1 cellular context compared by ENCODE assay signal in the genomic region with DNA sequence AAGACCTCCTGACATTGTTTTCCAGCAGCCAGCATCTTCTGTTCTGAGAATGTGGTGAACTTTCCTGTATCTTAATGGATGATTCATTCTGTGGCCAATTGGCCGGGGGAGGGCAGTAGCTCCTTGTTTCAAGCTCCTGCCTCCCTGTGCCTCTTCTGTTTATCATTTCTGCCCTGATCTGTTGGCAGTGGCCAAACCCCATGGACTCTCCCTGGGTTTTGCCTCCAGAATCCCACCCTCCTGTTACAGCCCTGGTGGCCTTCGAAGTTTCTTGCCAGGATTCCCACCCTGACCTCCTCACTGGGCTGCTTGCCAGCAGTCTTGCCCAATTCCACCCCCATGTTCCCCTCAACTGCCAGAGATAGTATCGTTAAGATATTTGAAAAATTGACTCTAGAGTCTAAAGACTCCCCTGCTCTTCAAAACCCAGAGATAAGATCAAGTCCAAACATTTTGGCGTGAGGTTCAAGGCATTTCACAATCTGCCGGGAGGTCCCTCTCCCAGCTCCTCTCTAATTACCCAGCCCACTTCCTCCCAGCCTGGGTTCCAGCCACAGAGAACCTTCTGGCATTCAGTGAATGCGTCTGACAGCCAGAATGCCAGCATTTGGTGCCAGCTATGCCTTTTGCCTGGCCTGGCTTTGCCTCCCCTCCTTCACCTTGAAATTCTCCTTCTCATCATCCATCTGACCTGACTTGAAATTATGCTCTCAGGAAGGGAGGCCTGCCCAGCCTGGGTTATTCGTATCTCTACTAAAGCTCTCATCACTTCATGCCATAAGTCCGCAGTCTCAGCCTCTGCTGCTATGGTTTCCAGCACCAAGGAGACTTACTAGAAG.
TF ChIP-seq lines count a peak whose summit lies in the region.

No MANE protein-coding gene starts in this region.

TF ChIP-seq in K562, 482 proteins besides CTCF, POLR2A, EP300 and RAD21 (continued from another document and continues in another):
- TF ChIP-seq ZEB2 (IDR thresholded peaks at IDR 0.05) = no peak
- TF ChIP-seq ZNF3 (CRISPR knock-in tag; IDR thresholded peaks at IDR 0.05) = no peak
- TF ChIP-seq ZNF175 (CRISPR knock-in tag; IDR thresholded peaks at IDR 0.05; ENCODE audit: low read depth) = no peak
- no peak for TF ChIP-seq NFRKB (IDR thresholded peaks at IDR 0.05; ENCODE audit: low read depth)
- TF ChIP-seq HNRNPH1 (optimal IDR thresholded peaks at IDR 0.05; ENCODE audit: low read depth, low read length) = no peak
- TF ChIP-seq, protein P1, sequence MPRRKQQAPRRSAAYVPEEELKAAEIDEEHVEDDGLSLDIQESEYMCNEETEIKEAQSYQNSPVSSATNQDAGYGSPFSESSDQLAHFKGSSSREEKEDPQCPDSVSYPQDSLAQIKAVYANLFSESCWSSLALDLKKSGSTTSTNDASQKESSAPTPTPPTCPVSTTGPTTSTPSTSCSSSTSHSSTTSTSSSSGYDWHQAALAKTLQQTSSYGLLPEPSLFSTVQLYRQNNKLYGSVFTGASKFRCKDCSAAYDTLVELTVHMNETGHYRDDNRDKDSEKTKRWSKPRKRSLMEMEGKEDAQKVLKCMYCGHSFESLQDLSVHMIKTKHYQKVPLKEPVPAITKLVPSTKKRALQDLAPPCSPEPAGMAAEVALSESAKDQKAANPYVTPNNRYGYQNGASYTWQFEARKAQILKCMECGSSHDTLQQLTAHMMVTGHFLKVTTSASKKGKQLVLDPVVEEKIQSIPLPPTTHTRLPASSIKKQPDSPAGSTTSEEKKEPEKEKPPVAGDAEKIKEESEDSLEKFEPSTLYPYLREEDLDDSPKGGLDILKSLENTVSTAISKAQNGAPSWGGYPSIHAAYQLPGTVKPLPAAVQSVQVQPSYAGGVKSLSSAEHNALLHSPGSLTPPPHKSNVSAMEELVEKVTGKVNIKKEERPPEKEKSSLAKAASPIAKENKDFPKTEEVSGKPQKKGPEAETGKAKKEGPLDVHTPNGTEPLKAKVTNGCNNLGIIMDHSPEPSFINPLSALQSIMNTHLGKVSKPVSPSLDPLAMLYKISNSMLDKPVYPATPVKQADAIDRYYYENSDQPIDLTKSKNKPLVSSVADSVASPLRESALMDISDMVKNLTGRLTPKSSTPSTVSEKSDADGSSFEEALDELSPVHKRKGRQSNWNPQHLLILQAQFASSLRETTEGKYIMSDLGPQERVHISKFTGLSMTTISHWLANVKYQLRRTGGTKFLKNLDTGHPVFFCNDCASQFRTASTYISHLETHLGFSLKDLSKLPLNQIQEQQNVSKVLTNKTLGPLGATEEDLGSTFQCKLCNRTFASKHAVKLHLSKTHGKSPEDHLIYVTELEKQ (CRISPR knock-in tag; IDR thresholded peaks at IDR 0.05) = no peak
- TF ChIP-seq ZNF561 (CRISPR knock-in tag; conservative IDR thresholded peaks at IDR 0.05) = no peak
- TF ChIP-seq CEBPB (tag; IDR thresholded peaks at IDR 0.05) = peak; percentile 87
- no peak for TF ChIP-seq EZH2 (IDR thresholded peaks at IDR 0.05; ENCODE audit: borderline replicate concordance, low read depth, low read length)
- TF ChIP-seq ASH1L (IDR thresholded peaks at IDR 0.05; ENCODE audit: borderline replicate concordance, low read depth, partially characterized antibody) = no peak
- no peak for TF ChIP-seq TARDBP (IDR thresholded peaks at IDR 0.05)
- no peak for TF ChIP-seq ZNF695 (CRISPR knock-in tag; IDR thresholded peaks at IDR 0.05)
- TF ChIP-seq, protein P2, sequence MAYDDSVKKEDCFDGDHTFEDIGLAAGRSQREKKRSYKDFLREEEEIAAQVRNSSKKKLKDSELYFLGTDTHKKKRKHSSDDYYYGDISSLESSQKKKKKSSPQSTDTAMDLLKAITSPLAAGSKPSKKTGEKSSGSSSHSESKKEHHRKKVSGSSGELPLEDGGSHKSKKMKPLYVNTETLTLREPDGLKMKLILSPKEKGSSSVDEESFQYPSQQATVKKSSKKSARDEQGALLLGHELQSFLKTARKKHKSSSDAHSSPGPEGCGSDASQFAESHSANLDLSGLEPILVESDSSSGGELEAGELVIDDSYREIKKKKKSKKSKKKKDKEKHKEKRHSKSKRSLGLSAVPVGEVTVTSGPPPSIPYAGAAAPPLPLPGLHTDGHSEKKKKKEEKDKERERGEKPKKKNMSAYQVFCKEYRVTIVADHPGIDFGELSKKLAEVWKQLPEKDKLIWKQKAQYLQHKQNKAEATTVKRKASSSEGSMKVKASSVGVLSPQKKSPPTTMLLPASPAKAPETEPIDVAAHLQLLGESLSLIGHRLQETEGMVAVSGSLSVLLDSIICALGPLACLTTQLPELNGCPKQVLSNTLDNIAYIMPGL (CRISPR knock-in tag; IDR thresholded peaks at IDR 0.05) = no peak
- TF ChIP-seq BCL6 (CRISPR knock-in tag; IDR thresholded peaks at IDR 0.05) = no peak
- TF ChIP-seq MYC (IDR thresholded peaks at IDR 0.05; ENCODE audit: low read depth, low read length) = no peak
- no peak for TF ChIP-seq MYC (CRISPR knock-in tag; IDR thresholded peaks at IDR 0.05; ENCODE audit: borderline replicate concordance, low read depth)
- no peak for TF ChIP-seq ETV1 (tag; conservative IDR thresholded peaks at IDR 0.05; ENCODE audit: low read depth)
- TF ChIP-seq KAT8 (IDR thresholded peaks at IDR 0.05; ENCODE audit: low read depth) = no peak
- 0 out of 2 replicates have a peak, but pooled peaks have one; percentile 11 for TF ChIP-seq FOXM1 (IDR thresholded peaks at IDR 0.05; ENCODE audit: low read depth)
- TF ChIP-seq FOXM1 (CRISPR knock-in tag; IDR thresholded peaks at IDR 0.05; ENCODE audit: low read depth) = no peak
- no peak for TF ChIP-seq ZNF408 (CRISPR knock-in tag; IDR thresholded peaks at IDR 0.05; ENCODE audit: low read depth)
- no peak for TF ChIP-seq TCFL5 (CRISPR knock-in tag; conservative IDR thresholded peaks at IDR 0.05)
- TF ChIP-seq, protein P3, sequence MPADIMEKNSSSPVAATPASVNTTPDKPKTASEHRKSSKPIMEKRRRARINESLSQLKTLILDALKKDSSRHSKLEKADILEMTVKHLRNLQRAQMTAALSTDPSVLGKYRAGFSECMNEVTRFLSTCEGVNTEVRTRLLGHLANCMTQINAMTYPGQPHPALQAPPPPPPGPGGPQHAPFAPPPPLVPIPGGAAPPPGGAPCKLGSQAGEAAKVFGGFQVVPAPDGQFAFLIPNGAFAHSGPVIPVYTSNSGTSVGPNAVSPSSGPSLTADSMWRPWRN (IDR thresholded peaks at IDR 0.05; ENCODE audit: low read depth) = peak; percentile 51
- no peak for TF ChIP-seq ZNF212 (CRISPR knock-in tag; IDR thresholded peaks at IDR 0.05)
- no peak for TF ChIP-seq GATA2 (CRISPR knock-in tag; IDR thresholded peaks at IDR 0.05)
- TF ChIP-seq RFX5 (IDR thresholded peaks at IDR 0.05; ENCODE audit: low read depth, low read length) = no peak
- no peak for TF ChIP-seq PHB2 (IDR thresholded peaks at IDR 0.05; ENCODE audit: low read depth)
- no peak for TF ChIP-seq CREB1 (IDR thresholded peaks at IDR 0.05)
- TF ChIP-seq CREB1 (CRISPR knock-in tag; IDR thresholded peaks at IDR 0.05) = no peak
- TF ChIP-seq ZC3H4 (CRISPR knock-in tag; IDR thresholded peaks at IDR 0.05; ENCODE audit: borderline replicate concordance) = no peak
- 0 out of 4 replicates have a peak, but pooled peaks of 1 of the 2 experiments have one; percentile 30 for TF ChIP-seq TRIM24 (IDR thresholded peaks at IDR 0.05)
- TF ChIP-seq GABPB2 (CRISPR knock-in tag; conservative IDR thresholded peaks at IDR 0.05) = no peak
- 0 out of 2 replicates have a peak, but pooled peaks have one; percentile 28 for TF ChIP-seq EHMT2 (IDR thresholded peaks at IDR 0.05)
- TF ChIP-seq GTF2F1 (IDR thresholded peaks at IDR 0.05; ENCODE audit: low read depth, low read length) = no peak
- no peak for TF ChIP-seq SNIP1 (IDR thresholded peaks at IDR 0.05; ENCODE audit: low read depth)
- no peak for TF ChIP-seq NBN (IDR thresholded peaks at IDR 0.05; ENCODE audit: low read depth)
- TF ChIP-seq, protein P4, sequence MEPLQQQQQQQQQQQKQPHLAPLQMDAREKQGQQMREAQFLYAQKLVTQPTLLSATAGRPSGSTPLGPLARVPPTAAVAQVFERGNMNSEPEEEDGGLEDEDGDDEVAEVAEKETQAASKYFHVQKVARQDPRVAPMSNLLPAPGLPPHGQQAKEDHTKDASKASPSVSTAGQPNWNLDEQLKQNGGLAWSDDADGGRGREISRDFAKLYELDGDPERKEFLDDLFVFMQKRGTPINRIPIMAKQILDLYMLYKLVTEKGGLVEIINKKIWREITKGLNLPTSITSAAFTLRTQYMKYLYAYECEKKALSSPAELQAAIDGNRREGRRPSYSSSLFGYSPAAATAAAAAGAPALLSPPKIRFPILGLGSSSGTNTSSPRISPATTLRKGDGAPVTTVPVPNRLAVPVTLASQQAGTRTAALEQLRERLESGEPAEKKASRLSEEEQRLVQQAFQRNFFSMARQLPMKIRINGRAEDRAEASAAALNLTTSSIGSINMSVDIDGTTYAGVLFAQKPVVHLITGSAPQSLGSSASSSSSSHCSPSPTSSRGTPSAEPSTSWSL (CRISPR knock-in tag; IDR thresholded peaks at IDR 0.05; ENCODE audit: borderline replicate concordance) = no peak
- TF ChIP-seq CEBPG (CRISPR knock-in tag; IDR thresholded peaks at IDR 0.05) = peak; percentile 44; the same call in 1 of the 2 replicates
- peak; percentile 87 to 88 for TF ChIP-seq CEBPG (tag; conservative IDR thresholded peaks at IDR 0.05 in 1 of 2, IDR thresholded peaks at IDR 0.05 in 1 of 2)
- TF ChIP-seq HMG20A (CRISPR knock-in tag; conservative IDR thresholded peaks at IDR 0.05) = no peak
- no peak for TF ChIP-seq ZNF699 (CRISPR knock-in tag; IDR thresholded peaks at IDR 0.05; ENCODE audit: insufficient replicate concordance)
- TF ChIP-seq, protein P5, sequence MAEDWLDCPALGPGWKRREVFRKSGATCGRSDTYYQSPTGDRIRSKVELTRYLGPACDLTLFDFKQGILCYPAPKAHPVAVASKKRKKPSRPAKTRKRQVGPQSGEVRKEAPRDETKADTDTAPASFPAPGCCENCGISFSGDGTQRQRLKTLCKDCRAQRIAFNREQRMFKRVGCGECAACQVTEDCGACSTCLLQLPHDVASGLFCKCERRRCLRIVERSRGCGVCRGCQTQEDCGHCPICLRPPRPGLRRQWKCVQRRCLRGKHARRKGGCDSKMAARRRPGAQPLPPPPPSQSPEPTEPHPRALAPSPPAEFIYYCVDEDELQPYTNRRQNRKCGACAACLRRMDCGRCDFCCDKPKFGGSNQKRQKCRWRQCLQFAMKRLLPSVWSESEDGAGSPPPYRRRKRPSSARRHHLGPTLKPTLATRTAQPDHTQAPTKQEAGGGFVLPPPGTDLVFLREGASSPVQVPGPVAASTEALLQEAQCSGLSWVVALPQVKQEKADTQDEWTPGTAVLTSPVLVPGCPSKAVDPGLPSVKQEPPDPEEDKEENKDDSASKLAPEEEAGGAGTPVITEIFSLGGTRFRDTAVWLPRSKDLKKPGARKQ (CRISPR knock-in tag; IDR thresholded peaks at IDR 0.05) = no peak
- TF ChIP-seq KDM1A (IDR thresholded peaks at IDR 0.05) = no peak
- no peak for TF ChIP-seq ZFX (CRISPR knock-in tag; IDR thresholded peaks at IDR 0.05)
- TF ChIP-seq KLF1 (tag; IDR thresholded peaks at IDR 0.05) = no peak
- TF ChIP-seq EP400 (IDR thresholded peaks at IDR 0.05) = no peak
- TF ChIP-seq FOSL1 (tag; conservative IDR thresholded peaks at IDR 0.05) = peak; percentile 95
- TF ChIP-seq KDM4B (IDR thresholded peaks at IDR 0.05; ENCODE audit: borderline replicate concordance in 2 of 2, low read depth in 1 of 2) = no peak
- no peak for TF ChIP-seq ZNF668 (CRISPR knock-in tag; IDR thresholded peaks at IDR 0.05)
- TF ChIP-seq PTTG1 (tag; IDR thresholded peaks at IDR 0.05; ENCODE audit: low read depth) = no peak
- no peak for TF ChIP-seq FOXK1 (CRISPR knock-in tag; IDR thresholded peaks at IDR 0.05; ENCODE audit: borderline replicate concordance)
- TF ChIP-seq TAF7 (tag; IDR thresholded peaks at IDR 0.05) = no peak
- TF ChIP-seq ZNF77 (CRISPR knock-in tag; IDR thresholded peaks at IDR 0.05) = no peak
- TF ChIP-seq, protein P6, sequence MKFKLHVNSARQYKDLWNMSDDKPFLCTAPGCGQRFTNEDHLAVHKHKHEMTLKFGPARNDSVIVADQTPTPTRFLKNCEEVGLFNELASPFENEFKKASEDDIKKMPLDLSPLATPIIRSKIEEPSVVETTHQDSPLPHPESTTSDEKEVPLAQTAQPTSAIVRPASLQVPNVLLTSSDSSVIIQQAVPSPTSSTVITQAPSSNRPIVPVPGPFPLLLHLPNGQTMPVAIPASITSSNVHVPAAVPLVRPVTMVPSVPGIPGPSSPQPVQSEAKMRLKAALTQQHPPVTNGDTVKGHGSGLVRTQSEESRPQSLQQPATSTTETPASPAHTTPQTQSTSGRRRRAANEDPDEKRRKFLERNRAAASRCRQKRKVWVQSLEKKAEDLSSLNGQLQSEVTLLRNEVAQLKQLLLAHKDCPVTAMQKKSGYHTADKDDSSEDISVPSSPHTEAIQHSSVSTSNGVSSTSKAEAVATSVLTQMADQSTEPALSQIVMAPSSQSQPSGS (CRISPR knock-in tag; IDR thresholded peaks at IDR 0.05) = no peak
- TF ChIP-seq, protein P7, sequence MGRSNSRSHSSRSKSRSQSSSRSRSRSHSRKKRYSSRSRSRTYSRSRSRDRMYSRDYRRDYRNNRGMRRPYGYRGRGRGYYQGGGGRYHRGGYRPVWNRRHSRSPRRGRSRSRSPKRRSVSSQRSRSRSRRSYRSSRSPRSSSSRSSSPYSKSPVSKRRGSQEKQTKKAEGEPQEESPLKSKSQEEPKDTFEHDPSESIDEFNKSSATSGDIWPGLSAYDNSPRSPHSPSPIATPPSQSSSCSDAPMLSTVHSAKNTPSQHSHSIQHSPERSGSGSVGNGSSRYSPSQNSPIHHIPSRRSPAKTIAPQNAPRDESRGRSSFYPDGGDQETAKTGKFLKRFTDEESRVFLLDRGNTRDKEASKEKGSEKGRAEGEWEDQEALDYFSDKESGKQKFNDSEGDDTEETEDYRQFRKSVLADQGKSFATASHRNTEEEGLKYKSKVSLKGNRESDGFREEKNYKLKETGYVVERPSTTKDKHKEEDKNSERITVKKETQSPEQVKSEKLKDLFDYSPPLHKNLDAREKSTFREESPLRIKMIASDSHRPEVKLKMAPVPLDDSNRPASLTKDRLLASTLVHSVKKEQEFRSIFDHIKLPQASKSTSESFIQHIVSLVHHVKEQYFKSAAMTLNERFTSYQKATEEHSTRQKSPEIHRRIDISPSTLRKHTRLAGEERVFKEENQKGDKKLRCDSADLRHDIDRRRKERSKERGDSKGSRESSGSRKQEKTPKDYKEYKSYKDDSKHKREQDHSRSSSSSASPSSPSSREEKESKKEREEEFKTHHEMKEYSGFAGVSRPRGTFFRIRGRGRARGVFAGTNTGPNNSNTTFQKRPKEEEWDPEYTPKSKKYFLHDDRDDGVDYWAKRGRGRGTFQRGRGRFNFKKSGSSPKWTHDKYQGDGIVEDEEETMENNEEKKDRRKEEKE (IDR thresholded peaks at IDR 0.05; ENCODE audit: borderline replicate concordance in 1 of 2, control insufficient read depth in 1 of 2, low read depth in 2 of 2, low read length in 1 of 2) = no peak
